ENCODE assay signal across 15 cellular contexts in the genomic region with DNA sequence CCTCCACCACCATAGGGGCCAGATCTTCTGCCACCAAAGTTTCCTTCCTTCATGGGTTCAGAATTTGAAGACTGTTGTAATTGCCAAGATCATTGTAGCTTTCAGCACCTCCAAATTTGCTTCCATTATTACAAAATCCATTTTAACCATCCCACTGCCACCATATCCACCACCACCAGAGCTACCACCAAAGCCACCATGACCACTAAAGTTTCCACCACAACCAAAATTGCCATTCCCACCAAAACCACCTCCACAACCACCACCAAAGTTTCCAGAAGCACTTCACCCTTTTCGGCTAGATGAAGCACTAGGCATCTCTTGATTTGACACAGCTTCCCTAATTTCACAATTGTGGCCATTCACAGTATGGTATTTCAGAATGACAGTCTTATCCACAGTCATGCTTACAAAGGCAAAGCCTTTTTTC. TPM values are rescaled to one million over a fixed set of nuclear protein-coding genes. Genes with fewer than 3 reads are reported as not detected.
A peak's percentile ranks its signal among the peaks of the same experiment; 100 is the strongest.
DNase-seq lines count a peak whose midpoint lies in the region; ATAC-seq, FAIRE-seq and TF ChIP-seq lines count a peak whose summit lies in the region.
"Had no signal": no experiment of that assay in that cellular context is flagged by ENCODE, and none has a peak within 500 bp of the region (broad histone marks: within the 10 kb centered on the region; RNA-seq: fewer than 3 reads in every experiment).

No MANE protein-coding gene starts in this region.

- no peak for TF ChIP-seq CTCF in CD14-positive monocyte (IDR thresholded peaks at IDR 0.05)
- no peak for TF ChIP-seq CTCF in bronchial epithelial cell (IDR thresholded peaks at IDR 0.05; ENCODE audit: insufficient read depth, low read length, severe bottlenecking)

- peaks cover 42 to 50% of the 10 kb centered on the region in 2 donors for H3K36me3 Mint-ChIP-seq in CD14-positive monocyte
- peaks cover 80% of the 10 kb centered on the region for H3K36me3 Mint-ChIP-seq in T-helper 1 cell treated with Interleukin-12 subunit alpha and Interleukin-12 subunit beta and Interleukin-4 antibody, amounts not matched to agents 30 μg/mL and 1 μg/mL, for 36 hours (ENCODE audit: low read depth)

- no peaks in the 10 kb centered on the region for H3K9me3 Mint-ChIP-seq in CD14-positive monocyte
- peaks cover 22% of the 10 kb centered on the region for H3K9me3 Mint-ChIP-seq in T-helper 1 cell treated with Interleukin-12 subunit alpha and Interleukin-12 subunit beta and Interleukin-4 antibody, amounts not matched to agents 30 μg/mL and 1 μg/mL, for 36 hours

- H3K4me3 Mint-ChIP-seq in CD14-positive monocyte = no peak overlapping the region
- H3K4me3 Mint-ChIP-seq in T-helper 1 cell treated with Interleukin-12 subunit alpha and Interleukin-12 subunit beta and Interleukin-4 antibody, amounts not matched to agents 30 μg/mL and 1 μg/mL, for 36 hours = peak overlapping the region; percentile 55

- DNase-seq in CD14-positive monocyte (ENCODE audit: low spot score) (no peak), GM12892 (ENCODE audit: insufficient read length) (no peak), bronchial epithelial cell (ENCODE audit: low read depth) (no peak), HK-2 (ENCODE audit: unreplicated experiment) (no peak), NCI-H2196 (lab: John Stamatoyannopoulos, UW; ENCODE audit: unreplicated experiment) (no peak), left ventricle myocardium superior (no peak), globus pallidus (ENCODE audit: low spot score) (no peak)
- DNase-seq: effector CD4-positive, alpha-beta T cell; H7; NCI-H1105; NCI-H345; SW 1271 had no signal

- H3K27ac Mint-ChIP-seq in CD14-positive monocyte = peak overlapping the region in 4 of 7 donors; percentile 0 to 59 (median 44)
- peak overlapping the region; percentile 96 for H3K27ac Mint-ChIP-seq in T-helper 1 cell treated with Interleukin-12 subunit alpha and Interleukin-12 subunit beta and Interleukin-4 antibody, amounts not matched to agents 30 μg/mL and 1 μg/mL, for 36 hours

- no peaks in the 10 kb centered on the region for H3K27me3 Mint-ChIP-seq in CD14-positive monocyte (ENCODE audit: low read depth in 3 of 3)
- H3K27me3 Mint-ChIP-seq in T-helper 1 cell treated with Interleukin-12 subunit alpha and Interleukin-12 subunit beta and Interleukin-4 antibody, amounts not matched to agents 30 μg/mL and 1 μg/mL, for 36 hours (ENCODE audit: low read depth) = peaks cover 3% of the 10 kb centered on the region

- no peak for TF ChIP-seq POLR2A in GM12892 (IDR thresholded peaks at IDR 0.05; ENCODE audit: low read depth, low read length)

- H3K4me3 ChIP-seq in bronchial epithelial cell (ENCODE audit: low read depth, low read length) = no peak overlapping the region
- H3K4me3 ChIP-seq: PC-9, prostate gland had no signal

- intact Hi-C loops in CD14-positive monocyte (cut with micrococcal nuclease) = no loop called here
- intact Hi-C loops in left ventricle myocardium superior (cut with micrococcal nuclease) = no loop called here

- H3K27me3 ChIP-seq in bronchial epithelial cell (ENCODE audit: control insufficient read depth, insufficient read depth, low read length) = no peaks in the 10 kb centered on the region

- H3K36me3 ChIP-seq in bronchial epithelial cell (ENCODE audit: control insufficient read depth, insufficient read depth, low read length) = peaks cover 1% of the 10 kb centered on the region
- H3K36me3 ChIP-seq: prostate gland had no signal

- H3K4me1 Mint-ChIP-seq in CD14-positive monocyte = peaks cover 20% of the 10 kb centered on the region
- H3K4me1 Mint-ChIP-seq in T-helper 1 cell treated with Interleukin-12 subunit alpha and Interleukin-12 subunit beta and Interleukin-4 antibody, amounts not matched to agents 30 μg/mL and 1 μg/mL, for 36 hours (ENCODE audit: low read depth) = peaks cover 37% of the 10 kb centered on the region

- FAIRE-seq in GM12892 (lab: Jason Lieb, UNC) (peak; percentile 36), bronchial epithelial cell (lab: Jason Lieb, UNC) (peak; percentile 77)

- ATAC-seq in left ventricle myocardium superior = no peak

RNA-seq across cellular contexts. Expression of gene SLC30A7, which starts 45.2 kb away (rescaled TPM):
- polyA plus RNA-seq in CD14-positive monocyte = 10 to 100 TPM; 17.6 to 23.3 TPM
- polyA plus RNA-seq in GM12892 (2012; ENCODE audit: missing spikeins) = 10.9 TPM
- total RNA-seq in bronchial epithelial cell (20.0 and 31.3 TPM in 2 replicates), left ventricle myocardium superior (3.5 TPM)

RNA-seq across cellular contexts. Expression of gene EXTL2, which starts 46.5 kb away (rescaled TPM):
- polyA plus RNA-seq in CD14-positive monocyte = 1 to 10 TPM in 1 of 2 donors, under 1 TPM in 1; 0.92 to 1.2 TPM
- 13.2 TPM for polyA plus RNA-seq in GM12892 (2012; ENCODE audit: missing spikeins)
- total RNA-seq in bronchial epithelial cell (1.3 and 2.6 TPM in 2 replicates), left ventricle myocardium superior (9.1 TPM)
